Comparison of ENCODE assay signal across 22 cellular contexts in genomic region chr13:110365876-110366275, GRCh38. TPM values are rescaled to one million over a fixed set of nuclear protein-coding genes. Genes with fewer than 3 reads are reported as not detected.
"Had no signal": no experiment of that assay in that cellular context is flagged by ENCODE, and none has a peak within 500 bp of the region (broad histone marks: within the 10 kb centered on the region; RNA-seq: fewer than 3 reads in every experiment).

No MANE protein-coding gene starts in this region.

- H3K4me1 ChIP-seq: foreskin keratinocyte had no signal

- H3K36me3 ChIP-seq: right atrium auricular region had no signal

- H3K27ac ChIP-seq: foreskin keratinocyte, testis had no signal

- H3K4me3 ChIP-seq: lung, right atrium auricular region, testis had no signal

- DNase-seq: activated CD4-positive, alpha-beta T cell treated with anti-CD3 and anti-CD28 coated beads, Interleukin-2, amount 50 U/mL, for 4 hours; activated naive CD4-positive, alpha-beta T cell treated with Interleukin-2 at 50 U/mL for 16 hours; activated naive CD8-positive, alpha-beta T cell treated with anti-CD3 and anti-CD28 coated beads, Interleukin-2, amount 10 ng/mL, durations not matched to agents 7 days and 5 days; dermis blood vessel endothelial cell; effector memory CD4-positive, alpha-beta T cell; foreskin keratinocyte; glutamatergic neuron; hippocampal formation; midbrain; occipital lobe; SHP77 treated with DMSO at 0.1 percent for 48 hours; stimulated activated CD4-positive, alpha-beta T cell treated with anti-CD3 and anti-CD28 coated beads, Interleukin-15, amount 100 ng/mL, for 24 hours; stimulated activated CD4-positive, alpha-beta T cell treated with anti-CD3 and anti-CD28 coated beads, Interleukin-2, amount 100 ng/mL, for 48 hours; stimulated activated naive CD8-positive, alpha-beta T cell treated with anti-CD3 and anti-CD28 coated beads, Interleukin-15, amount 100 ng/mL, for 72 hours; T-cell; T-helper 9 cell; testis had no signal

- H3K9me3 ChIP-seq: right atrium auricular region, testis had no signal

- ATAC-seq: activated CD4-positive, CD25-positive, alpha-beta regulatory T cell treated with anti-CD3 and anti-CD28 coated beads, Interleukin-2, amount 50 U/mL, for 24 hours; foreskin keratinocyte; SK-N-SH treated with all-trans-retinoic acid at 6 μM for 48 hours; stimulated activated naive CD8-positive, alpha-beta T cell treated with anti-CD3 and anti-CD28 coated beads, Interleukin-15, amount 100 ng/mL, for 72 hours; T-cell had no signal

- H3K27me3 ChIP-seq: foreskin keratinocyte, right atrium auricular region, testis had no signal

RNA-seq across cellular contexts. Expression of gene COL4A2, which starts 58.8 kb away (rescaled TPM):
- total RNA-seq: activated naive CD8-positive, alpha-beta T cell treated with anti-CD3 and anti-CD28 coated beads, Interleukin-2, amount 10 ng/mL, durations not matched to agents 7 days and 5 days; activated T-helper 1 cell treated with anti-CD3 and anti-CD28 coated beads, Interleukin-12 subunit alpha, Interleukin-12 subunit beta, Interleukin-2, Interleukin-4 antibody, amounts not matched to agents 30 ng/mL and 10 ng/mL and 1 ng/mL, durations not matched to agents 14 hours and 24 hours and 36 hours had no signal

RNA-seq across cellular contexts. Expression of gene COL4A1, which starts 58.9 kb away (rescaled TPM):
- total RNA-seq: activated naive CD8-positive, alpha-beta T cell treated with anti-CD3 and anti-CD28 coated beads, Interleukin-2, amount 10 ng/mL, durations not matched to agents 7 days and 5 days; activated T-helper 1 cell treated with anti-CD3 and anti-CD28 coated beads, Interleukin-12 subunit alpha, Interleukin-12 subunit beta, Interleukin-2, Interleukin-4 antibody, amounts not matched to agents 30 ng/mL and 10 ng/mL and 1 ng/mL, durations not matched to agents 14 hours and 24 hours and 36 hours had no signal
